In the genomic region with DNA sequence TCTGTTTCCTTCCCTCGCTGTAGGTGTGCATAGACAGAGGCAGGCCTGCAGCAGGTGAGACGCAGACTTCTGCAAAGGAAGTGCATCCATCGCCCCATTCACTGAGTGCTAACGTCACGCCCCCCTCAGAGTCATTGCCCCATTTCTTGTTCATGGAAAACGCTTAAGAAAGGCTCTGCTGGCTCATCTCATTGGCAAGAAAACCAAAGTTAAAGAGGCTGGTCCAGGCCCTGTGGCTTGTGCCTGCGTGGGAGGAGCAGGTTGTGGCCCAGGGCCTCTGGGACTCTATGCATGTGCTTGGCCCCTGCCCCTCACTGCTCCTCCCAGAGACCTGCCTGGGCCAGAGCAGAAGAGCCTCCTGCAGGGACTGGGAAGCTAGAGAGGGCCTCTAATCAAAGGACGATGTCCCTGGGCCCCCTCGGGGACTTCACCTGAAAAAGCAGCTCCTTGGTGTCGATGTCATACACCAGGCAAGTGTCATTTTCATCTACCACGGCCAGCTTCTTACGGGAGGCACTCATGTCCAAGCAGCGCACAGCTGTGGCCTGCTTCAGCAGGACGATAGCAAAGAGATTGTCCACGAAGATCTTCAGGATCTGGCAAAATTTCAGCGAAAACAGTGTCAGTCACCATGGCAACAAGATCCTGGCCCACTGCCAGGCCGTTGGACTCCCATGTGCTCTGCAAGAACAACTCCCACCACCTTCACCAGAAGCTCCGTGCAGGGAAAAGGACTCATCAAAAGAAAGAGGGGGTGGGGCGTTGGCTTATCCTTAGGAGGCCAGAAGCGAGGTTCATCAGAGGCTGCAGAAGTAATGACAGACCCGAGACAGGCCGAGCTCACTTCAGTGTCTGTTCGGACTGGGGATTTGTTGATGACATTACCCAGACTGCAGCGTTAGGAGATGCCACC, we compare ENCODE assay signal across 7 cellular contexts. TPM values are rescaled to one million over a fixed set of nuclear protein-coding genes. Genes with fewer than 3 reads are reported as not detected.
DNase-seq lines count a peak whose midpoint lies in the region; ATAC-seq, FAIRE-seq and TF ChIP-seq lines count a peak whose summit lies in the region.
"Not testable (repeated sequence)": the region's sequence is repeated elsewhere in the genome, so short reads cannot be mapped to it uniquely, and the experiment has no call there.

No MANE protein-coding gene starts in this region.

- DNase-seq in GM10248 (ENCODE audit: extremely low spot score), result peak; percentile 1
- peak; percentile 17 for DNase-seq in NCI-H1105 treated with DMSO at 0.1 percent for 48 hours (lab: John Stamatoyannopoulos, UW)
- DNase-seq in breast epithelium (ENCODE audit: low spot score in 2 of 2), result peak in 1 of 2 donors; percentile 28
- peak; percentile 50 for DNase-seq in fibroblast of peridontal ligament (ENCODE audit: extremely low read depth)
- DNase-seq in keratinocyte (ENCODE audit: low read depth, low spot score), result not testable (repeated sequence)
- peak in 8 of 10 donors; percentile 17 to 92 (median 60) for DNase-seq in posterior cingulate gyrus

- H3K79me2 ChIP-seq in keratinocyte (ENCODE audit: control insufficient read depth, insufficient read depth, low read length), result not testable (repeated sequence)

- not testable (repeated sequence) for H3K27me3 ChIP-seq in breast epithelium; keratinocyte (ENCODE audit: control insufficient read depth, extremely low read depth, insufficient read depth, low read length)

- FAIRE-seq in keratinocyte (lab: Jason Lieb, UNC), result peak; percentile 51

- H4K20me1 ChIP-seq in keratinocyte (ENCODE audit: control insufficient read depth, extremely low read depth, insufficient read depth, low read length), result not testable (repeated sequence)

- ATAC-seq in SK-N-SH treated with all-trans-retinoic acid at 6 μM for 48 hours, result peak; percentile 41

- CTCF ChIA-PET in GM10248 (lab: Yijun Ruan, JAX), result interaction anchor here (2.5 to 4.2 kb wide), 3 partner anchors 13 to 185 kb away, joined by 9 to 22 read pairs (median 14); a partner anchor contains a TSS

- POLR2A ChIA-PET in GM10248 (lab: Yijun Ruan, JAX), result not testable (repeated sequence)

- H3K4me2 ChIP-seq in keratinocyte (ENCODE audit: control insufficient read depth, extremely low read depth, insufficient read depth, low read depth, low read length), result not testable (repeated sequence)

- TF ChIP-seq CTCF in GM10248 (IDR thresholded peaks at IDR 0.05; ENCODE audit: control extremely low read depth, extremely low read depth, low read depth, missing control alignments); breast epithelium (IDR thresholded peaks at IDR 0.05); keratinocyte (optimal IDR thresholded peaks at IDR 0.05 in 1 of 3, IDR thresholded peaks at IDR 0.05 in 1 of 3, conservative IDR thresholded peaks at IDR 0.05 in 1 of 3; ENCODE audit: extremely low read depth in 1 of 3, insufficient read depth in 2 of 3, low read length in 3 of 3): not testable (repeated sequence)

- H3K9ac ChIP-seq in keratinocyte (ENCODE audit: control insufficient read depth, extremely low read depth, insufficient read depth, low read length), result not testable (repeated sequence)

- H3K4me1 ChIP-seq in breast epithelium; keratinocyte (ENCODE audit: control insufficient read depth, extremely low read depth, insufficient read depth, low read length): not testable (repeated sequence)

- H3K9me1 ChIP-seq in keratinocyte (ENCODE audit: control insufficient read depth, extremely low read depth, insufficient read depth, low read length), result not testable (repeated sequence)

- dilution Hi-C loops in keratinocyte (cut with MboI; ENCODE audit: extremely low pct_ligation_motif_present, low sequenced_read_pairs), result not testable (repeated sequence)

- H3K9me3 ChIP-seq in breast epithelium; keratinocyte (ENCODE audit: control insufficient read depth, low read depth, low read length): not testable (repeated sequence)

- H3K4me3 ChIP-seq in breast epithelium, result peak overlapping the region in 2 of 3 donors; percentile 7 to 13
- not testable (repeated sequence) for H3K4me3 ChIP-seq in keratinocyte (ENCODE audit: control insufficient read depth in 2 of 3, extremely low read depth in 1 of 3, insufficient read depth in 2 of 3, low read depth in 1 of 3, low read length in 3 of 3)

- TF ChIP-seq POLR2A in breast epithelium (IDR thresholded peaks at IDR 0.05), result not testable (repeated sequence)

- peak overlapping the region; percentile 36 to 63 for H3K27ac ChIP-seq in breast epithelium
- H3K27ac ChIP-seq in keratinocyte (ENCODE audit: control insufficient read depth, insufficient read depth, low read length), result not testable (repeated sequence)

- intact Hi-C loops in breast epithelium (cut with DNase I; ENCODE audit: low total_unique reads), result not testable (repeated sequence)
- intact Hi-C loops in posterior cingulate gyrus (cut with DNase I), result loop anchor here (5.0 to 10.0 kb wide), 2 partner anchors 50 to 183 kb away; no protein-coding TSS in a partner anchor

- H2AFZ ChIP-seq in keratinocyte (ENCODE audit: control insufficient read depth, low read length), result not testable (repeated sequence)

- not testable (repeated sequence) for H3K36me3 ChIP-seq in breast epithelium; keratinocyte (ENCODE audit: control insufficient read depth in 2 of 2, extremely low read depth in 1 of 2, insufficient read depth in 2 of 2, low read length in 2 of 2)

RNA-seq across cellular contexts. Expression of a gene that starts 14.3 kb away (rescaled TPM):
- total RNA-seq in breast epithelium, result 10 to 100 TPM; 33.3 to 59.6 (median 43.9) TPM
- polyA plus RNA-seq in keratinocyte, result 33.7 to 40.5 TPM (median 36.6 TPM) in 3 replicates
- 11.3 TPM for polyA plus RNA-seq in keratinocyte (2011; ENCODE audit: low read depth)
- 25.6 and 34.1 TPM in 2 replicates for polyA plus RNA-seq in keratinocyte (2011; cell fraction: cytosol; rRNA removed)
- polyA plus RNA-seq in keratinocyte (2011; cell fraction: nucleus; rRNA removed), result 54.9 and 63.9 TPM in 2 replicates
- 22.0 and 30.9 TPM in 2 replicates for polyA plus RNA-seq in keratinocyte (2012; ENCODE audit: low replicate concordance)
- 40.5 to 52.4 TPM (median 45.2 TPM) in 3 replicates for polyA minus RNA-seq in keratinocyte
- polyA minus RNA-seq in keratinocyte (2011; cell fraction: cytosol; rRNA and poly(A)+ RNA removed), result 33.0 TPM
- polyA minus RNA-seq in keratinocyte (2011; cell fraction: nucleus; rRNA and poly(A)+ RNA removed), result 31.7 and 36.1 TPM in 2 replicates
